Comparison of ENCODE assay signal across 10 cellular contexts in the genomic region with DNA sequence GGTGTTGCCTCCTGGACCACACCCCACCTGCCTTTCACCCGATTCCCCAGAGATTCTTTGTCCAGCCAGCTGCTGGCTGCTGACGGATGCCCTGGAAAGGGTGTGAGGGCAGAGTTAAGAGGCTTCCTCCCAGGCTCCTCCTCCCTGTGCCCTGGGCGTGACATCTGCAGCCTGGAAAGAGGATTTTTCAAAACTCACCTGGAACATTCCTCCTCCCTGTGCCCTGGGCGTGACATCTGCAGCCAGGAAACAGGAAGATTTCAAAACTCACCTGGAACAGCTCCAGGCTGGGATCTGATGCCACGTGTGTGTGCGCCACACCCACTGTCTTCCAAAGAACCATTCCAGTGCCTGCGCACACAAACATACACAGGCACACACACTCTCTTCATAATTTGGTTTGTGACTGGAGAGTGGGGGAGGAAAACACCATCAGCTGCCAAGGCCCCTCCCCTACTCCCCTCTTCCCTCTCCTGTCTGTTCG. TPM values are rescaled to one million over a fixed set of nuclear protein-coding genes. Genes with fewer than 3 reads are reported as not detected.
DNase-seq lines count a peak whose midpoint lies in the region; ATAC-seq and TF ChIP-seq lines count a peak whose summit lies in the region.
"Had no signal": no experiment of that assay in that cellular context is flagged by ENCODE, and none has a peak within 500 bp of the region (broad histone marks: within the 10 kb centered on the region; RNA-seq: fewer than 3 reads in every experiment).

No MANE protein-coding gene starts in this region.

- H3K4me1 ChIP-seq in suprapubic skin: peaks cover 54% of the 10 kb centered on the region

- DNase-seq in NCI-H146 (lab: John Stamatoyannopoulos, UW) (peak; percentile 60), NCI-H146 treated with DMSO at 0.1 percent for 48 hours (lab: John Stamatoyannopoulos, UW; ENCODE audit: unreplicated experiment) (no peak), SW480 (ENCODE audit: low spot score) (peak; percentile 94), suprapubic skin (ENCODE audit: low spot score in 2 of 2) (peak; percentile 89 to 92), HEK293T (ENCODE audit: extremely low spot score) (no peak), cortex of kidney (lab: John Stamatoyannopoulos, UW) (no peak)
- DNase-seq: stimulated activated CD4-positive, alpha-beta T cell treated with anti-CD3 and anti-CD28 coated beads, Interleukin-2, amount 100 ng/mL, for 48 hours had no signal

- TF ChIP-seq EP300 in suprapubic skin (IDR thresholded peaks at IDR 0.05): peak; percentile 28

- CTCF ChIA-PET in HEK293T (lab: Yijun Ruan, JAX): interaction anchor here (0.7 kb wide), 1 partner anchor 10 kb away, joined by 4 read pairs; no protein-coding TSS in a partner anchor

- no peaks in the 10 kb centered on the region for H3K9me3 ChIP-seq in suprapubic skin

- no peak for TF ChIP-seq CTCF in suprapubic skin (IDR thresholded peaks at IDR 0.05)

- H3K27me3 ChIP-seq in layer of hippocampus (ENCODE audit: control insufficient read depth, insufficient read depth, low read length) (no peaks in the 10 kb centered on the region), suprapubic skin (no peaks in the 10 kb centered on the region)

- no peak for TF ChIP-seq POLR2A in suprapubic skin (IDR thresholded peaks at IDR 0.05)

- H3K36me3 ChIP-seq in suprapubic skin: peaks cover 7% of the 10 kb centered on the region

- peak overlapping the region; percentile 57 for H3K27ac ChIP-seq in layer of hippocampus (ENCODE audit: low read depth, low read length)
- H3K27ac ChIP-seq in suprapubic skin: peak overlapping the region; percentile 34

- POLR2A ChIA-PET in HEK293T (lab: Yijun Ruan, JAX): interaction anchor here (1.7 to 1.9 kb wide), 2 partner anchors 18 to 32 kb away, joined by 4 to 6 read pairs; a partner anchor contains a TSS

- H3K4me3 ChIP-seq in suprapubic skin: no peak overlapping the region

- ATAC-seq in GM19023 (IDR thresholded peaks at IDR 0.05; ENCODE audit: unreplicated experiment): no peak

- 6% methylated on average over 8 of the region's 8 CpGs for WGBS in suprapubic skin

TF ChIP-seq in HEK293T, 16 proteins besides CTCF, POLR2A, EP300 and RAD21:
- TF ChIP-seq TARDBP (IDR thresholded peaks at IDR 0.05) (no peak), ARNT (IDR thresholded peaks at IDR 0.05) (no peak), FOXA1 (IDR thresholded peaks at IDR 0.05) (no peak), FOXM1 (IDR thresholded peaks at IDR 0.05; ENCODE audit: borderline replicate concordance) (no peak), SP1 (IDR thresholded peaks at IDR 0.05) (no peak), HDGF (IDR thresholded peaks at IDR 0.05; ENCODE audit: borderline replicate concordance) (no peak), FOXK2 (IDR thresholded peaks at IDR 0.05) (no peak), NFRKB (IDR thresholded peaks at IDR 0.05) (no peak), BHLHE40 (IDR thresholded peaks at IDR 0.05; ENCODE audit: borderline replicate concordance) (no peak), ELF4 (IDR thresholded peaks at IDR 0.05) (no peak), LEF1 (IDR thresholded peaks at IDR 0.05; ENCODE audit: borderline replicate concordance) (no peak), CTBP1 (IDR thresholded peaks at IDR 0.05; ENCODE audit: borderline replicate concordance) (no peak)
- TF ChIP-seq, protein P1, sequence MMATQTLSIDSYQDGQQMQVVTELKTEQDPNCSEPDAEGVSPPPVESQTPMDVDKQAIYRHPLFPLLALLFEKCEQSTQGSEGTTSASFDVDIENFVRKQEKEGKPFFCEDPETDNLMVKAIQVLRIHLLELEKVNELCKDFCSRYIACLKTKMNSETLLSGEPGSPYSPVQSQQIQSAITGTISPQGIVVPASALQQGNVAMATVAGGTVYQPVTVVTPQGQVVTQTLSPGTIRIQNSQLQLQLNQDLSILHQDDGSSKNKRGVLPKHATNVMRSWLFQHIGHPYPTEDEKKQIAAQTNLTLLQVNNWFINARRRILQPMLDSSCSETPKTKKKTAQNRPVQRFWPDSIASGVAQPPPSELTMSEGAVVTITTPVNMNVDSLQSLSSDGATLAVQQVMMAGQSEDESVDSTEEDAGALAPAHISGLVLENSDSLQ (IDR thresholded peaks at IDR 0.05): no peak

RNA-seq across cellular contexts. Expression of a gene that starts 5.2 kb away (rescaled TPM):
- total RNA-seq in suprapubic skin: 10 to 100 TPM; 25.8 to 36.7 (median 31.0) TPM

RNA-seq across cellular contexts. Expression of a gene that starts 18.2 kb away (rescaled TPM):
- total RNA-seq in suprapubic skin: 10 to 100 TPM; 25.8 to 60.5 (median 39.6) TPM

RNA-seq across cellular contexts. Expression of a gene that starts 31.7 kb away (rescaled TPM):
- total RNA-seq in suprapubic skin: 100 to 1,000 TPM; 118 to 178 (median 142) TPM

RNA-seq across cellular contexts. Expression of a gene that starts 53.1 kb away (rescaled TPM):
- 1 to 10 TPM in 3 of 4 donors, under 1 TPM in 1; 0.91 to 2.2 (median 1.0) TPM for total RNA-seq in suprapubic skin
- total RNA-seq: epithelial cell of proximal tubule had no signal

Comparison
In these comparisons a context has a peak if more than half of its experiments do, and no peak if none do; other contexts are left out.
1. DNase-seq: peak in NCI-H146 (single experiment), SW480 (single experiment) and suprapubic skin (2 of 2); none in NCI-H146 treated with DMSO at 0.1 percent for 48 hours (single experiment), HEK293T (single experiment) and cortex of kidney (single experiment).